15 cellular contexts compared by ENCODE assay signal in the genomic region with DNA sequence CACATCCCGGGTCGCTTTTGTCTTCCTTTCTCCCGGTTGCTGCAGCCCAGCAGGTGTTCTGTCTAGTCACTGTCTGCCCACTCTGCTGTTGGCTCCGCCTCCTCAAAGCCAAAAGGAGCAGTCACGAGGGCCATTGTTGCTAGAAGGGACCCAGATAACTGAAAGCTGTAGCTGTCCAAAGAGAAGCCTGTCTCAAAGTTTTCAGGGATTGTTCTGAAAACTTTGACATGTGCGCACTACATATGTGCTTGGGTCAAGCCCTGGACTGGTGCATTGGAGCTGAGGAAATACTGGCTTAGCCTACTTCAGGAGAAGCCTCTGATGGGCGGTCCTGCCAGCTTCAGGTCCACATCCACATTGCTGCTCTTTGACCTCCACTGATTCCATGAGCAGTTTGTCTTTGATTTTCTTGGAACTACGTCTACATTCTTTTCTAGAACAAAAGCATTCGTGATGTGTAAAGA. TPM values are rescaled to one million over a fixed set of nuclear protein-coding genes. Genes with fewer than 3 reads are reported as not detected.
DNase-seq lines count a peak whose midpoint lies in the region; ATAC-seq, FAIRE-seq and TF ChIP-seq lines count a peak whose summit lies in the region.
"Had no signal": no experiment of that assay in that cellular context is flagged by ENCODE, and none has a peak within 500 bp of the region (broad histone marks: within the 10 kb centered on the region; RNA-seq: fewer than 3 reads in every experiment).

No MANE protein-coding gene starts in this region.

- CTCF ChIA-PET in K562 (lab: Yijun Ruan, JAX; ENCODE audit: low intra/inter-chr PET ratio): interaction anchor here (0.7 kb wide), 1 partner anchor 70 kb away, joined by 5 read pairs; no protein-coding TSS in a partner anchor

- H3K27me3 ChIP-seq in K562 (ENCODE audit: control insufficient read depth in 2 of 2, insufficient read depth in 2 of 2, low read length in 2 of 2) (no peaks in the 10 kb centered on the region), neuron (ENCODE audit: insufficient read depth, low read length) (no peaks in the 10 kb centered on the region), left ventricle myocardium inferior (ENCODE audit: low read depth) (peaks cover 43% of the 10 kb centered on the region)
- H3K27me3 ChIP-seq: foreskin keratinocyte had no signal

- H3K27ac ChIP-seq in K562 (ENCODE audit: extremely low read depth, low read depth, low read length) (peak overlapping the region; percentile 69), left ventricle myocardium inferior (replicated peaks) (no peak overlapping the region)
- H3K27ac ChIP-seq: foreskin keratinocyte, PC-9 had no signal

- TF ChIP-seq EP300 in K562 (IDR thresholded peaks at IDR 0.05; ENCODE audit: low read length): peak; percentile 74

- no TSS peak for BruUV-seq in K562 (replicated peaks; lab: Mats Ljungman, UMichigan)

- ATAC-seq in K562: peak; percentile 86
- ATAC-seq: foreskin keratinocyte had no signal

- TF ChIP-seq RAD21 in K562 (CRISPR knock-in tag; conservative IDR thresholded peaks at IDR 0.05 in 1 of 2, IDR thresholded peaks at IDR 0.05 in 1 of 2): no peak; a peak in 1 of 4 replicates

- DNase-seq in NCI-H526 (lab: John Stamatoyannopoulos, UW) (peak; percentile 31 to 34), NCI-H526 treated with DMSO at 0.1 percent for 48 hours (lab: John Stamatoyannopoulos, UW) (no peak), NCI-H2227 (lab: John Stamatoyannopoulos, UW; ENCODE audit: unreplicated experiment) (peak; percentile 41), K562 (ENCODE audit: extremely low read depth in 1 of 4, low spot score in 3 of 4) (peak; percentile 69 to 94 (median 79)), GM19240 (ENCODE audit: insufficient read length, low spot score) (no peak), left ventricle myocardium inferior (no peak), kidney tubule cell (ENCODE audit: low spot score) (no peak)
- DNase-seq: DMS79, foreskin keratinocyte, occipital lobe, PC-9 had no signal

- peaks cover 10% of the 10 kb centered on the region; the same call in 2 of the 3 replicates for H3K36me3 ChIP-seq in K562 (ENCODE audit: control insufficient read depth, insufficient read depth, low read length)
- no peaks in the 10 kb centered on the region for H3K36me3 ChIP-seq in neuron (ENCODE audit: insufficient read depth, low read length)
- no peaks in the 10 kb centered on the region for H3K36me3 ChIP-seq in left ventricle myocardium inferior

- no peaks in the 10 kb centered on the region for H3K9me1 ChIP-seq in K562 (ENCODE audit: control insufficient read depth, insufficient read depth, low read length)

- 5% methylated on average over 9 of the region's 9 CpGs for WGBS in K562 (ENCODE audit: insufficient coverage, low coverage, missing lambda C conversion rate)

- H3K79me2 ChIP-seq in K562 (ENCODE audit: control insufficient read depth, insufficient read depth, low read length): peaks cover 54% of the 10 kb centered on the region

- H3K4me2 ChIP-seq in K562 (ENCODE audit: insufficient read depth, low read length): peak overlapping the region; percentile 73
- H3K4me2 ChIP-seq: PC-9 had no signal

- H4K20me1 ChIP-seq in K562 (replicated peaks; ENCODE audit: control insufficient read depth, insufficient read depth, low read length): no peaks in the 10 kb centered on the region

- in situ Hi-C loops in K562 (cut with MboI): no loop called here

- TF ChIP-seq CTCF in K562 (IDR thresholded peaks at IDR 0.05 in 2 of 3, conservative IDR thresholded peaks at IDR 0.05 in 1 of 3; ENCODE audit: insufficient read depth in 2 of 3, low read depth in 1 of 3, low read length in 3 of 3) (no peak), left ventricle myocardium inferior (IDR thresholded peaks at IDR 0.05; ENCODE audit: borderline replicate concordance) (no peak)

- POLR2A ChIA-PET in K562 (lab: Yijun Ruan, JAX): interaction anchor here (0.5 to 1.3 kb wide), 6 partner anchors 8 to 71 kb away, joined by 3 to 4 read pairs (median 4); no protein-coding TSS in a partner anchor

- intact Hi-C loops in K562 (cut with micrococcal nuclease): loop anchor here (5.0 kb wide), 1 partner anchor 33 kb away; no protein-coding TSS in a partner anchor
- intact Hi-C loops in left ventricle myocardium inferior (cut with micrococcal nuclease): no loop called here

- 0 out of 2 replicates have a peak, but pooled peaks have one; percentile 47 for TF ChIP-seq POLR2A in K562 (conservative IDR thresholded peaks at IDR 0.05)

- peak overlapping the region; percentile 89 for H2AFZ ChIP-seq in K562 (ENCODE audit: low read depth, low read length)
- peak overlapping the region; percentile 55 for H2AFZ ChIP-seq in neuron (ENCODE audit: low read depth, low read length)
- H2AFZ ChIP-seq: PC-9 had no signal

- peaks cover 2% of the 10 kb centered on the region for H3K9me3 ChIP-seq in K562 (replicated peaks; ENCODE audit: control insufficient read depth, insufficient read depth, low read depth, low read length)
- no peaks in the 10 kb centered on the region for H3K9me3 ChIP-seq in neuron (ENCODE audit: low read length)
- H3K9me3 ChIP-seq in left ventricle myocardium inferior (replicated peaks): peaks cover 5% of the 10 kb centered on the region

- peak; percentile 93 for FAIRE-seq in K562 (lab: Jason Lieb, UNC)
- FAIRE-seq: GM18507, TTC549 had no signal

- H3K4me3 ChIP-seq in K562 (peak overlapping the region; percentile 1; the same call in 1 of the 2 replicates), neuron (ENCODE audit: low read length) (no peak overlapping the region), left ventricle myocardium inferior (no peak overlapping the region)
- H3K4me3 ChIP-seq: PC-9 had no signal

- peaks cover 17 to 25% of the 10 kb centered on the region in 2 experiments; a peak in 4 of 5 replicates for H3K4me1 ChIP-seq in K562 (replicated peaks in 1 of 2; ENCODE audit: control insufficient read depth in 2 of 2, insufficient read depth in 2 of 2, low read length in 2 of 2)
- peaks cover 7% of the 10 kb centered on the region for H3K4me1 ChIP-seq in neuron (ENCODE audit: insufficient read depth, low read length)
- no peaks in the 10 kb centered on the region for H3K4me1 ChIP-seq in left ventricle myocardium inferior

- peak overlapping the region; percentile 34 to 53; a peak in 3 of 4 replicates for H3K9ac ChIP-seq in K562 (ENCODE audit: insufficient read depth in 1 of 2, low read depth in 2 of 2, low read length in 2 of 2)

TF ChIP-seq in K562, 482 proteins besides CTCF, POLR2A, EP300 and RAD21 (continues in another document):
- TF ChIP-seq ATF7 (IDR thresholded peaks at IDR 0.05): peak; percentile 27; the same call in 1 of the 2 replicates
- TF ChIP-seq NFE2 (IDR thresholded peaks at IDR 0.05; ENCODE audit: low read depth): peak; percentile 96
- no peak for TF ChIP-seq SMARCA4 (IDR thresholded peaks at IDR 0.05)
- TF ChIP-seq CBFA2T2 (conservative IDR thresholded peaks at IDR 0.05): peak; percentile 35; the same call in 1 of the 2 replicates

RNA-seq across cellular contexts. Expression of gene OR2AT4, which starts 8.8 kb away (rescaled TPM):
- 10.3 and 25.0 TPM in 2 replicates for total RNA-seq in K562 (2011; cell fraction: chromatin; rRNA removed; ENCODE audit: low replicate concordance)
- total RNA-seq in K562 (2011; cell fraction: nucleolus; rRNA removed): 3.0 and 4.3 TPM in 2 replicates
- 25.1 and 45.6 TPM in 2 replicates for total RNA-seq in K562 (2011; cell fraction: nucleoplasm; rRNA removed)
- total RNA-seq in K562 (2014; rRNA removed): 0.86 and 0.90 TPM in 2 replicates
- 2.3 and 2.8 TPM in 2 replicates for total RNA-seq in K562 (2014; rRNA removed; fragmentation: Illumina TruSeq; extraction: Trizol)
- total RNA-seq in K562 (2015; rRNA removed; fragmentation: Illumina TruSeq; extraction: Trizol): 2.2 and 2.4 TPM in 2 replicates
- 1.6 and 2.3 TPM in 2 replicates for total RNA-seq in K562 (2021)
- 1.8 and 1.9 TPM in 2 replicates for polyA plus RNA-seq in K562 (2011; rRNA removed)
- 1.7 and 3.0 TPM in 2 replicates for polyA plus RNA-seq in K562 (2011; cell fraction: cytosol; rRNA removed)
- polyA plus RNA-seq in K562 (2011; cell fraction: nucleus; rRNA removed): 4.8 and 11.5 TPM in 2 replicates
- 2.0 and 2.5 TPM in 2 replicates for polyA plus RNA-seq in K562 (2012)
- polyA plus RNA-seq in K562 (2014; fragmentation: Illumina TruSeq; extraction: Trizol): 3.0 and 3.1 TPM in 2 replicates
- polyA plus RNA-seq in K562 (2014; fragmentation: Nextera tagmentation; extraction: Ambion mirVana): 1 to 10 TPM; 1.7 to 2.0 TPM
- 1.5 and 1.9 TPM in 2 replicates for polyA plus RNA-seq in K562 (2014; rRNA removed)
- polyA minus RNA-seq in K562 (2011; rRNA and poly(A)+ RNA removed): 4.9 and 9.8 TPM in 2 replicates
- 0.36 and 1.5 TPM in 2 replicates for polyA minus RNA-seq in K562 (2011; cell fraction: cytosol; rRNA and poly(A)+ RNA removed)
- 3.2 and 5.7 TPM in 2 replicates for polyA minus RNA-seq in K562 (2011; cell fraction: nucleus; rRNA and poly(A)+ RNA removed)
- not detected for total RNA-seq in left ventricle myocardium inferior
- total RNA-seq: foreskin keratinocyte, liver, occipital lobe had no signal
- polyA plus RNA-seq: foreskin keratinocyte, liver had no signal

RNA-seq across cellular contexts. Expression of gene SLCO2B1, which starts 45.4 kb away (rescaled TPM):
- total RNA-seq in K562 (2011; cell fraction: chromatin; rRNA removed; ENCODE audit: low replicate concordance): 25.3 and 26.7 TPM in 2 replicates
- total RNA-seq in K562 (2011; cell fraction: nucleolus; rRNA removed): 13.2 and 14.5 TPM in 2 replicates
- 14.8 and 19.4 TPM in 2 replicates for total RNA-seq in K562 (2011; cell fraction: nucleoplasm; rRNA removed)
- total RNA-seq in K562 (2014; rRNA removed) (6.2 and 7.5 TPM in 2 replicates), K562 (2014; rRNA removed; fragmentation: Illumina TruSeq; extraction: Trizol) (8.5 and 9.2 TPM in 2 replicates), K562 (2015; rRNA removed; fragmentation: Illumina TruSeq; extraction: Trizol) (13.8 and 14.7 TPM in 2 replicates), K562 (2021) (11.6 and 13.1 TPM in 2 replicates), left ventricle myocardium inferior (22.7 TPM)
- polyA plus RNA-seq in K562 (2011; rRNA removed) (2.8 and 4.7 TPM in 2 replicates), K562 (2014; fragmentation: Illumina TruSeq; extraction: Trizol) (11.3 and 12.3 TPM in 2 replicates), K562 (2014; fragmentation: Nextera tagmentation; extraction: Ambion mirVana) (1 to 10 TPM in 1 of 2 experiments, under 1 TPM in 1; 0.70 to 1.8 TPM), K562 (2014; rRNA removed) (7.6 and 12.9 TPM in 2 replicates)
- 1.4 and 4.9 TPM in 2 replicates for polyA plus RNA-seq in K562 (2011; cell fraction: cytosol; rRNA removed)
- 5.4 and 17.4 TPM in 2 replicates for polyA plus RNA-seq in K562 (2011; cell fraction: nucleus; rRNA removed)
- 17.0 and 18.1 TPM in 2 replicates for polyA plus RNA-seq in K562 (2012)
- polyA minus RNA-seq in K562 (2011; rRNA and poly(A)+ RNA removed): 4.3 and 5.0 TPM in 2 replicates
- polyA minus RNA-seq in K562 (2011; cell fraction: cytosol; rRNA and poly(A)+ RNA removed): 3.2 and 5.4 TPM in 2 replicates
- 7.4 and 8.1 TPM in 2 replicates for polyA minus RNA-seq in K562 (2011; cell fraction: nucleus; rRNA and poly(A)+ RNA removed)
- total RNA-seq: foreskin keratinocyte had no signal
- polyA plus RNA-seq: foreskin keratinocyte had no signal

Comparison
In these comparisons a context has a peak if more than half of its experiments do, and no peak if none do; other contexts are left out.
1. DNase-seq: peak in NCI-H526 (2 of 2), NCI-H2227 (single experiment) and K562 (4 of 4); none in NCI-H526 treated with DMSO at 0.1 percent for 48 hours (single experiment), GM19240 (single experiment), left ventricle myocardium inferior (single experiment) and kidney tubule cell (single experiment).